Comparison of ENCODE assay signal across 15 cellular contexts in the genomic region with DNA sequence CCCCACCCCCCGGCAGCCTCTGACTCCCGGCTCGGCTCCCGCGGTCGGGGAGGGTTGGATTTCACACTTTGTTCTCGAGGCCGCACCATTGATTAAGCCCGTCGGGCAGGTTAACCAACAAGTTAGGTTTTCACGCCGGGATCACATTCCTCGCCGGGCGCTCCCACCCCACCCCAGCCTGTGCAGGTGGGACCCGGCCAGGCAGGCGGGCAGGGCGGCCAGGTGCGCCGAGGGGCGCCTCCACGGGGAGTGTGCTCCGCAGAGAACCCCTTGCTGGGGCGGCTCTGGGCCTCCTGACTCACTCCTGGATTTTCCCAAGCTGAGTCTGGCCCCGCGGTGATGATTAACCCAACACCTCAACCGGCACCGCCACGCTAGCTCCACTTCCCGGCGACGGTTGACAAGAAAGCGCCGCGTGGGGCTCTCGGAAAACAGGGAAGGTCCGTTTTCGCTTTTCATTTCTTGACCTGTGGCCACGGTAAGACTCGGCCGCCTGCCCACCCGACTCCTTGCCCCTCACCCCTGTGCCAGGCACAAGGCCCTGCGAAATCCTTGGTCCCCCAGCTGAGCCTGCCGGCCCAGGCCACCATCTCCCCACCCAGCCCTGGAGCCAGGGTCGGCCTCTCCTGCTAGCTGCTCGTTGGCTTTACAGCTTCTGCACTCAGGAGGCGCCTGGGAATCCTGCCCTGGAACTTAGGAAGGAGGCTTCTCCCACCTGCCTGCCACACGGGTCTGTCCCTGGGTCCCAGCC. TPM values are rescaled to one million over a fixed set of nuclear protein-coding genes. Genes with fewer than 3 reads are reported as not detected.
DNase-seq lines count a peak whose midpoint lies in the region; ATAC-seq and TF ChIP-seq lines count a peak whose summit lies in the region.
"Had no signal": no experiment of that assay in that cellular context is flagged by ENCODE, and none has a peak within 500 bp of the region (broad histone marks: within the 10 kb centered on the region; RNA-seq: fewer than 3 reads in every experiment).

No MANE protein-coding gene starts in this region.

- BruUV-seq in mammary epithelial cell (replicated peaks; lab: Mats Ljungman, UMichigan): no TSS peak

- no peak overlapping the region for H2AFZ ChIP-seq in mammary epithelial cell (ENCODE audit: low read depth, low read length)

- intact Hi-C loops in Right ventricle myocardium inferior (cut with DNase I) (no loop called here), Right ventricle myocardium superior (cut with DNase I) (no loop called here), mammary epithelial cell (cut with micrococcal nuclease) (loop anchor here (5.0 kb wide), 1 partner anchor 42 kb away; the partner anchor contains the start of gene TNFRSF18), lower lobe of right lung (cut with DNase I) (no loop called here)

- ATAC-seq in Right ventricle myocardium inferior (no peak), Right ventricle myocardium superior (ENCODE audit: poor library complexity) (no peak), lower lobe of right lung (peak; percentile 3 to 4), GM18861 (IDR thresholded peaks at IDR 0.05; ENCODE audit: unreplicated experiment) (no peak)
- no peak for ATAC-seq in stimulated activated naive CD8-positive, alpha-beta T cell treated with anti-CD3 and anti-CD28 coated beads, Interleukin-15, amount 100 ng/mL, for 72 hours
- ATAC-seq: K562 had no signal

- peak; percentile 55 for DNase-seq in Right ventricle myocardium inferior (ENCODE audit: missing footprints)
- DNase-seq in Right ventricle myocardium superior: no peak
- peak; percentile 18 for DNase-seq in mammary epithelial cell
- no peak for DNase-seq in lower lobe of right lung
- no peak for DNase-seq in stimulated activated naive CD8-positive, alpha-beta T cell treated with anti-CD3 and anti-CD28 coated beads, Interleukin-15, amount 100 ng/mL, for 72 hours
- DNase-seq in inferior parietal cortex (ENCODE audit: extremely low spot score): no peak
- DNase-seq: activated CD4-positive, alpha-beta T cell treated with anti-CD3 and anti-CD28 coated beads for 48 hours; activated gamma-delta T cell; cortex of kidney; GF-D8; NCI-H774; SK-N-SH had no signal

- H3K4me3 ChIP-seq in mammary epithelial cell (replicated peaks in 1 of 3; ENCODE audit: insufficient read depth in 1 of 3, low read depth in 2 of 3, low read length in 3 of 3) (no peak overlapping the region), lower lobe of right lung (peak overlapping the region; percentile 54), urinary bladder (ENCODE audit: low read depth, low read length) (no peak overlapping the region)
- H3K4me3 ChIP-seq: K562 had no signal

- H3K27me3 ChIP-seq in mammary epithelial cell (ENCODE audit: insufficient read depth, low read length) (no peaks in the 10 kb centered on the region), lower lobe of right lung (ENCODE audit: low read depth) (peaks cover 24% of the 10 kb centered on the region)

- in situ Hi-C loops in mammary epithelial cell (cut with MboI; ENCODE audit: low sequenced_read_pairs in 2 of 2): no loop called here

- dilution Hi-C loops in mammary epithelial cell (cut with HindIII; ENCODE audit: low sequenced_read_pairs): no loop called here

- no peak overlapping the region for H3K9ac ChIP-seq in mammary epithelial cell (ENCODE audit: insufficient read depth, low read length)
- H3K9ac ChIP-seq: SK-N-SH had no signal

- H3K27me3 Mint-ChIP-seq in stimulated activated naive CD8-positive, alpha-beta T cell treated with anti-CD3 and anti-CD28 coated beads, Interleukin-15, amount 100 ng/mL, for 72 hours: peaks cover 2% of the 10 kb centered on the region

- no peaks in the 10 kb centered on the region for H4K20me1 ChIP-seq in mammary epithelial cell (ENCODE audit: insufficient read depth, low read length)

- H3K27ac ChIP-seq in mammary epithelial cell (ENCODE audit: insufficient read depth, low read depth, low read length) (no peak overlapping the region), lower lobe of right lung (no peak overlapping the region), urinary bladder (ENCODE audit: low read depth) (peak overlapping the region; percentile 42)

- peaks cover 11% of the 10 kb centered on the region for H3K79me2 ChIP-seq in mammary epithelial cell (ENCODE audit: insufficient read depth, low read length)

- peaks cover 9% of the 10 kb centered on the region for H3K4me1 Mint-ChIP-seq in stimulated activated naive CD8-positive, alpha-beta T cell treated with anti-CD3 and anti-CD28 coated beads, Interleukin-15, amount 100 ng/mL, for 72 hours

- CTCF ChIA-PET in mammary epithelial cell (lab: Charles Lee; ENCODE audit: low non-redundant PET): no interaction called here

- 97% methylated on average over 35 of the region's 48 CpGs for WGBS in mammary epithelial cell (ENCODE audit: low coverage, missing lambda C conversion rate)
- whole genome bisulfite sequencing in urinary bladder: 56% methylated on average over 48 of the region's 48 CpGs

- no peak overlapping the region for H3K27ac Mint-ChIP-seq in stimulated activated naive CD8-positive, alpha-beta T cell treated with anti-CD3 and anti-CD28 coated beads, Interleukin-15, amount 100 ng/mL, for 72 hours

- peaks cover 30% of the 10 kb centered on the region for H3K4me1 ChIP-seq in mammary epithelial cell (ENCODE audit: insufficient read depth, low read length)
- H3K4me1 ChIP-seq in lower lobe of right lung: peaks cover 8% of the 10 kb centered on the region
- H3K4me1 ChIP-seq in urinary bladder (ENCODE audit: insufficient read depth): no peaks in the 10 kb centered on the region

- no peaks in the 10 kb centered on the region for H3K9me3 Mint-ChIP-seq in stimulated activated naive CD8-positive, alpha-beta T cell treated with anti-CD3 and anti-CD28 coated beads, Interleukin-15, amount 100 ng/mL, for 72 hours

- H3K4me3 Mint-ChIP-seq in stimulated activated naive CD8-positive, alpha-beta T cell treated with anti-CD3 and anti-CD28 coated beads, Interleukin-15, amount 100 ng/mL, for 72 hours: no peak overlapping the region

- H3K36me3 ChIP-seq in mammary epithelial cell (ENCODE audit: insufficient read depth, low read length) (no peaks in the 10 kb centered on the region), lower lobe of right lung (no peaks in the 10 kb centered on the region), urinary bladder (ENCODE audit: insufficient read depth) (no peaks in the 10 kb centered on the region)

- H3K9me3 ChIP-seq in mammary epithelial cell (replicated peaks; ENCODE audit: insufficient read depth, low read length) (no peaks in the 10 kb centered on the region), lower lobe of right lung (no peaks in the 10 kb centered on the region)
- H3K9me3 ChIP-seq: SK-N-SH had no signal

- H3K4me2 ChIP-seq in mammary epithelial cell (ENCODE audit: insufficient read depth, low read depth, low read length): no peak overlapping the region
- H3K4me2 ChIP-seq: SK-N-SH had no signal

- TF ChIP-seq CTCF in mammary epithelial cell (conservative IDR thresholded peaks at IDR 0.05 in 1 of 2, IDR thresholded peaks at IDR 0.05 in 1 of 2; ENCODE audit: extremely low read depth in 1 of 2, insufficient read depth in 1 of 2, low read depth in 1 of 2, low read length in 2 of 2): no peak
- TF ChIP-seq CTCF in lower lobe of right lung (IDR thresholded peaks at IDR 0.05): no peak

RNA-seq across cellular contexts. Expression of gene TTLL10, which starts 8.8 kb away (rescaled TPM):
- total RNA-seq in Right ventricle myocardium inferior (0.24 TPM), Right ventricle myocardium superior (0.22 TPM), mammary epithelial cell (not detected), lower lobe of right lung (6.6 TPM), urinary bladder (not detected)
- polyA plus RNA-seq in mammary epithelial cell (not detected), urinary bladder (0.08 TPM)
- polyA minus RNA-seq in mammary epithelial cell: not detected
- total RNA-seq: K562 had no signal
- polyA plus RNA-seq: K562, SK-N-SH had no signal

RNA-seq across cellular contexts. Expression of gene TNFRSF18, which starts 41.5 kb away (rescaled TPM):
- total RNA-seq in Right ventricle myocardium inferior: not detected
- total RNA-seq in Right ventricle myocardium superior: 0.32 TPM
- under 1 TPM in 1 of 2 donors, not detected in 1; 0.67 TPM for total RNA-seq in mammary epithelial cell
- polyA plus RNA-seq in mammary epithelial cell: not detected
- polyA minus RNA-seq in mammary epithelial cell: not detected
- 0.47 TPM for total RNA-seq in lower lobe of right lung
- total RNA-seq in urinary bladder: not detected
- polyA plus RNA-seq in urinary bladder: 0.77 TPM

RNA-seq across cellular contexts. Expression of gene C1orf159, which starts 49.0 kb away (rescaled TPM):
- total RNA-seq in Right ventricle myocardium inferior (2.9 TPM), Right ventricle myocardium superior (2.4 TPM), mammary epithelial cell (10 to 100 TPM in 1 of 2 donors, 1 to 10 TPM in 1; 9.5 to 23.8 TPM), lower lobe of right lung (11.7 TPM), urinary bladder (7.1 TPM)
- polyA plus RNA-seq in mammary epithelial cell (11.6 TPM), urinary bladder (12.6 TPM)
- 0.88 TPM for polyA minus RNA-seq in mammary epithelial cell

RNA-seq across cellular contexts. Expression of gene TNFRSF4, which starts 49.1 kb away (rescaled TPM):
- total RNA-seq in Right ventricle myocardium inferior (1.4 TPM), Right ventricle myocardium superior (2.1 TPM), mammary epithelial cell (under 1 TPM in 1 of 2 donors, not detected in 1; 0.28 TPM), lower lobe of right lung (3.0 TPM), urinary bladder (0.48 TPM)
- polyA plus RNA-seq in mammary epithelial cell (not detected), urinary bladder (2.2 TPM)
- polyA minus RNA-seq in mammary epithelial cell: not detected
- polyA plus RNA-seq: SK-N-SH had no signal

Comparison
In these comparisons a context has a peak if more than half of its experiments do, and no peak if none do; other contexts are left out.
1. DNase-seq: peak in Right ventricle myocardium inferior (single experiment) and mammary epithelial cell (single experiment); none in Right ventricle myocardium superior (single experiment), lower lobe of right lung (single experiment), stimulated activated naive CD8-positive, alpha-beta T cell treated with anti-CD3 and anti-CD28 coated beads, Interleukin-15, amount 100 ng/mL, for 72 hours (0 of 2) and inferior parietal cortex (single experiment).
2. ATAC-seq: peak in lower lobe of right lung (2 of 2); none in Right ventricle myocardium inferior (single experiment), Right ventricle myocardium superior (single experiment), stimulated activated naive CD8-positive, alpha-beta T cell treated with anti-CD3 and anti-CD28 coated beads, Interleukin-15, amount 100 ng/mL, for 72 hours (single experiment) and GM18861 (single experiment).